ENCODE assay signal across 7 cellular contexts in genomic region chr20:53596188-53597084, GRCh38. TPM values are rescaled to one million over a fixed set of nuclear protein-coding genes. Genes with fewer than 3 reads are reported as not detected.
DNase-seq lines count a peak whose midpoint lies in the region; TF ChIP-seq lines count a peak whose summit lies in the region.
"Not testable (repeated sequence)": the region's sequence is repeated elsewhere in the genome, so short reads cannot be mapped to it uniquely, and the experiment has no call there.

No MANE protein-coding gene starts in this region.

- not testable (repeated sequence) for H3K18ac ChIP-seq in mesenchymal stem cell (ENCODE audit: low read depth in 1 of 2, low read length in 2 of 2)

- peaks cover 17% of the 10 kb centered on the region for H3K4me1 ChIP-seq in GM23248 (ENCODE audit: insufficient read depth)
- not testable (repeated sequence) for H3K4me1 ChIP-seq in mesenchymal stem cell (ENCODE audit: control insufficient read depth, insufficient read depth, low read depth, low read length)
- H3K4me1 ChIP-seq in sigmoid colon: peaks cover 0 to 20% (median 9%) of the 10 kb centered on the region in 4 donors

- not testable (repeated sequence) for H3K9me3 ChIP-seq in GM23248 (ENCODE audit: low read depth); mesenchymal stem cell (ENCODE audit: control insufficient read depth, low read length); sigmoid colon

- H2BK5ac ChIP-seq in mesenchymal stem cell (ENCODE audit: low read depth, low read length, poor library complexity, severe bottlenecking): not testable (repeated sequence)

- H3F3A ChIP-seq in GM23248 (ENCODE audit: insufficient read depth): peaks cover 32% of the 10 kb centered on the region

- H3K4me2 ChIP-seq in GM23248 (ENCODE audit: unreplicated experiment): peak overlapping the region; percentile 34
- not testable (repeated sequence) for H3K4me2 ChIP-seq in mesenchymal stem cell (ENCODE audit: low read length, poor library complexity, severe bottlenecking)

- H3K9ac ChIP-seq in GM23248: peak overlapping the region; percentile 95; the same call in 1 of the 2 replicates
- peak overlapping the region; percentile 98 for H3K9ac ChIP-seq in mesenchymal stem cell (ENCODE audit: low read length)

- not testable (repeated sequence) for H4K8ac ChIP-seq in mesenchymal stem cell (ENCODE audit: low read length)

- intact Hi-C loops in sigmoid colon (cut with DNase I): not testable (repeated sequence)

- not testable (repeated sequence) for TF ChIP-seq POLR2A in sigmoid colon (IDR thresholded peaks at IDR 0.05)

- peak overlapping the region; percentile 92 for H3K27ac ChIP-seq in GM23248
- not testable (repeated sequence) for H3K27ac ChIP-seq in mesenchymal stem cell (ENCODE audit: low read length, poor library complexity, severe bottlenecking)
- peak overlapping the region; percentile 98 to 99 (median 98) for H3K27ac ChIP-seq in sigmoid colon

- H4K20me1 ChIP-seq in GM23248 (ENCODE audit: insufficient read depth): not testable (repeated sequence)

- H2BK15ac ChIP-seq in mesenchymal stem cell (ENCODE audit: low read depth, poor library complexity, severe bottlenecking): not testable (repeated sequence)

- peak overlapping the region; percentile 48 for H2AK5ac ChIP-seq in mesenchymal stem cell (ENCODE audit: low read length, severe bottlenecking)

- H3K79me1 ChIP-seq in mesenchymal stem cell (replicated peaks; ENCODE audit: low read length, poor library complexity, severe bottlenecking): not testable (repeated sequence)

- TF ChIP-seq EP300 in sigmoid colon (IDR thresholded peaks at IDR 0.05): not testable (repeated sequence)

- H3K9me2 ChIP-seq in GM23248 (ENCODE audit: insufficient read depth): not testable (repeated sequence)

- in situ Hi-C loops in GM23248 (cut with MboI): loop anchor here (25.0 kb wide), 1 partner anchor 591 kb away; no protein-coding TSS in a partner anchor

- H2BK12ac ChIP-seq in mesenchymal stem cell (ENCODE audit: low read length in 2 of 2): peak overlapping the region in 1 of 2 experiments; percentile 54

- TF ChIP-seq CTCF in cardiac fibroblast (IDR thresholded peaks at IDR 0.05; ENCODE audit: low read depth, low read length); sigmoid colon (IDR thresholded peaks at IDR 0.05): not testable (repeated sequence)

- not testable (repeated sequence) for DNase-seq in GM23248, mesenchymal stem cell, sigmoid colon
- peak; percentile 79 for DNase-seq in NCI-H82 (lab: John Stamatoyannopoulos, UW)
- DNase-seq in activated CD8-positive, alpha-beta memory T cell treated with anti-CD3 and anti-CD28 coated beads for 24 hours: peak; percentile 54
- peak; percentile 48 to 69 for DNase-seq in cardiac fibroblast (ENCODE audit: low read depth in 2 of 2)
- DNase-seq in globus pallidus (ENCODE audit: low spot score): peak; percentile 34

- H3K36me3 ChIP-seq in GM23248 (ENCODE audit: low read depth); mesenchymal stem cell (ENCODE audit: control insufficient read depth in 1 of 2, insufficient read depth in 2 of 2, low read depth in 1 of 2, low read length in 2 of 2); sigmoid colon: not testable (repeated sequence)

- WGBS in GM23248 (ENCODE audit: low coverage in 1 of 2, low lambda C conversion rate in 2 of 2, missing lambda C conversion rate in 2 of 2), 2 experiments: 62 to 67% methylated on average over 13 of the region's 13 CpGs
- 85% methylated on average over 10 of the region's 13 CpGs for WGBS in mesenchymal stem cell
- WGBS in sigmoid colon, 2 donors: 9 to 27% methylated on average over 13 of the region's 13 CpGs

- not testable (repeated sequence) for H2BK120ac ChIP-seq in mesenchymal stem cell (ENCODE audit: low read depth, low read length)

- H4K91ac ChIP-seq in mesenchymal stem cell (ENCODE audit: low read length): not testable (repeated sequence)

- H3K14ac ChIP-seq in mesenchymal stem cell (ENCODE audit: low read length in 2 of 2): not testable (repeated sequence)

- H3K79me2 ChIP-seq in GM23248 (ENCODE audit: insufficient read depth): peaks cover 20% of the 10 kb centered on the region

- not testable (repeated sequence) for H2AFZ ChIP-seq in GM23248; mesenchymal stem cell (ENCODE audit: low read depth, low read length)

- H3K4ac ChIP-seq in mesenchymal stem cell (ENCODE audit: low read depth in 1 of 2, low read length in 2 of 2): not testable (repeated sequence)

- H3K4me3 ChIP-seq in GM23248; cardiac fibroblast (replicated peaks in 1 of 2; ENCODE audit: low read depth in 2 of 2, low read length in 2 of 2); sigmoid colon: not testable (repeated sequence)
- peak overlapping the region in 1 of 2 experiments; percentile 29 for H3K4me3 ChIP-seq in mesenchymal stem cell (ENCODE audit: insufficient read depth in 1 of 2, low read depth in 1 of 2, low read length in 2 of 2)

- not testable (repeated sequence) for H3K23ac ChIP-seq in mesenchymal stem cell (ENCODE audit: low read length in 2 of 2)

- not testable (repeated sequence) for H3K27me3 ChIP-seq in GM23248 (replicated peaks; ENCODE audit: insufficient read depth); mesenchymal stem cell (ENCODE audit: control insufficient read depth in 1 of 2, insufficient read depth in 1 of 2, low read length in 2 of 2); sigmoid colon

RNA-seq across cellular contexts. Expression of gene ZNF217, which starts 2.8 kb away (rescaled TPM):
- 18.1 and 23.5 TPM in 2 replicates for total RNA-seq in GM23248 (2014; rRNA removed; shearing (Covaris generic))
- 8.9 and 10.4 TPM in 2 replicates for polyA plus RNA-seq in GM23248 (2016; fragmentation: Nextera tagmentation; extraction: Ambion mirVana)
- polyA plus RNA-seq in mesenchymal stem cell (2013, experiment 1 of 2): 15.7 TPM
- polyA plus RNA-seq in mesenchymal stem cell (2013, experiment 2 of 2): 16.6 TPM
- 10 to 100 TPM; 11.4 to 20.2 (median 15.9) TPM for total RNA-seq in sigmoid colon
- polyA plus RNA-seq in sigmoid colon: 10 to 100 TPM; 17.6 to 27.0 (median 21.0) TPM
